ENCODE assay signal across 1 cellular context in the genomic region with DNA sequence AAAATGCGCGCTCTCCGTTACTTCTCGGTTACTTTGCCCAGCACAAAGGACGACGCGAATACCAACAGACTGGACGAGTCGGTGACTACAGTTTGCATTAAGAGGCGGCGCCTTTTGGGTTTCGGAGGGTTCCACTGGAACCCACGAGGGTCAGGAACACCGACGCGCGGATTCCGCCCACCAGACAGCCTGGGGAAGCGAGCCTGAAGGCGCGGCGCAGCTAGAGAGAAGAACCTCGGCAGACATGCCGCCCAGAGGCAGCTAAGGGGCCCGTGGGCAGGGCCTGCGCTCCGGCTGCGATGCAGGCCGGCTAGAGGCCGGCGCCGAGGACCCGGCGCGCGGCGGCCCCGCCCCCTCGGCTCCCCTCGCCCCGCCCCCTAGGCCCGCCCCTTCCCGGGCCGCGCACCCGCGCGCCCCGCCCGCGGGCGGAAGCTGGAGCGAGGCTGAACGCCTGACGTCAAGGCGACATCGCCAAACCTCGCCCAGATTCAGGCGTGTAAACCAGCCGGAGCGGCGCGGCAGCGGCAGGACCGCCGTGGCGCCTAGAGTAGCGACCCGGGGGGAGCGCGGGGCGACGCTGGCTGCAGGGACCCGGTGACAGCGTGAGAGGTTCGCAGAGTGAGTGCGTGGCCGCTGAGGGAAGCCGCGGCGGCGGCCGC.
A peak's percentile ranks its signal among the peaks of the same experiment; 100 is the strongest.
TF ChIP-seq lines count a peak whose summit lies in the region.

TSS of gene RAP1B (plus strand) at position 465 of the 659 bp plus-strand sequence. CDS start 37,826 bp downstream, outside the sequence.

TF ChIP-seq in K562, 482 proteins besides CTCF, POLR2A, EP300 and RAD21 (continued from another document and continues in another):
- no peak for TF ChIP-seq RBM22 (IDR thresholded peaks at IDR 0.05; ENCODE audit: low read depth, low read length, poor library complexity, severe bottlenecking)
- TF ChIP-seq DNMT1 (IDR thresholded peaks at IDR 0.05) = no peak
- no peak for TF ChIP-seq RBM25 (IDR thresholded peaks at IDR 0.05; ENCODE audit: low read depth, low read length, severe bottlenecking)
- no peak for TF ChIP-seq ZNF609 (CRISPR knock-in tag; IDR thresholded peaks at IDR 0.05; ENCODE audit: borderline replicate concordance)
- no peak for TF ChIP-seq TFAM (CRISPR knock-in tag; conservative IDR thresholded peaks at IDR 0.05)
- no peak for TF ChIP-seq ZNF436 (CRISPR knock-in tag; IDR thresholded peaks at IDR 0.05)
- TF ChIP-seq TAF9B (IDR thresholded peaks at IDR 0.05; ENCODE audit: partially characterized antibody) = peak; percentile 33
- TF ChIP-seq XRCC4 (IDR thresholded peaks at IDR 0.05; ENCODE audit: extremely low read depth, insufficient read depth, insufficient read length) = no peak
- no peak for TF ChIP-seq ZNF134 (CRISPR knock-in tag; conservative IDR thresholded peaks at IDR 0.05)
- no peak for TF ChIP-seq TBL1XR1 (IDR thresholded peaks at IDR 0.05; ENCODE audit: low read length in 2 of 2)
- TF ChIP-seq, protein P1, sequence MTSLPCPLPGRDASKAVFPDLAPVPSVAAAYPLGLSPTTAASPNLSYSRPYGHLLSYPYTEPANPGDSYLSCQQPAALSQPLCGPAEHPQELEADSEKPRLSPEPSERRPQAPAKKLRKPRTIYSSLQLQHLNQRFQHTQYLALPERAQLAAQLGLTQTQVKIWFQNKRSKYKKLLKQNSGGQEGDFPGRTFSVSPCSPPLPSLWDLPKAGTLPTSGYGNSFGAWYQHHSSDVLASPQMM (CRISPR knock-in tag; IDR thresholded peaks at IDR 0.05) = no peak
- peak; percentile 72; the same call in 1 of the 2 replicates for TF ChIP-seq SAFB (IDR thresholded peaks at IDR 0.05; ENCODE audit: borderline replicate concordance, low read depth, low read length)
- 0 out of 2 replicates have a peak, but pooled peaks have one; percentile 21 for TF ChIP-seq KAT7 (CRISPR knock-in tag; IDR thresholded peaks at IDR 0.05; ENCODE audit: borderline replicate concordance)
- no peak for TF ChIP-seq USF1 (CRISPR knock-in tag; IDR thresholded peaks at IDR 0.05)
- no peak for TF ChIP-seq BHLHE40 (IDR thresholded peaks at IDR 0.05; ENCODE audit: low read length)
- no peak for TF ChIP-seq SRSF7 (optimal IDR thresholded peaks at IDR 0.05; ENCODE audit: low read depth, low read length)
- no peak for TF ChIP-seq ZZZ3 (IDR thresholded peaks at IDR 0.05)
- TF ChIP-seq, protein P2, sequence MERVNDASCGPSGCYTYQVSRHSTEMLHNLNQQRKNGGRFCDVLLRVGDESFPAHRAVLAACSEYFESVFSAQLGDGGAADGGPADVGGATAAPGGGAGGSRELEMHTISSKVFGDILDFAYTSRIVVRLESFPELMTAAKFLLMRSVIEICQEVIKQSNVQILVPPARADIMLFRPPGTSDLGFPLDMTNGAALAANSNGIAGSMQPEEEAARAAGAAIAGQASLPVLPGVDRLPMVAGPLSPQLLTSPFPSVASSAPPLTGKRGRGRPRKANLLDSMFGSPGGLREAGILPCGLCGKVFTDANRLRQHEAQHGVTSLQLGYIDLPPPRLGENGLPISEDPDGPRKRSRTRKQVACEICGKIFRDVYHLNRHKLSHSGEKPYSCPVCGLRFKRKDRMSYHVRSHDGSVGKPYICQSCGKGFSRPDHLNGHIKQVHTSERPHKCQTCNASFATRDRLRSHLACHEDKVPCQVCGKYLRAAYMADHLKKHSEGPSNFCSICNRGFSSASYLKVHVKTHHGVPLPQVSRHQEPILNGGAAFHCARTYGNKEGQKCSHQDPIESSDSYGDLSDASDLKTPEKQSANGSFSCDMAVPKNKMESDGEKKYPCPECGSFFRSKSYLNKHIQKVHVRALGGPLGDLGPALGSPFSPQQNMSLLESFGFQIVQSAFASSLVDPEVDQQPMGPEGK (CRISPR knock-in tag; IDR thresholded peaks at IDR 0.05; ENCODE audit: borderline replicate concordance) = no peak
- TF ChIP-seq HDAC2 (IDR thresholded peaks at IDR 0.05) = peak; percentile 47; the same call in 1 of the 2 replicates
- TF ChIP-seq XRCC3 (IDR thresholded peaks at IDR 0.05) = no peak
- no peak for TF ChIP-seq ZNF785 (CRISPR knock-in tag; IDR thresholded peaks at IDR 0.05)
- TF ChIP-seq HDGF (IDR thresholded peaks at IDR 0.05) = no peak
- TF ChIP-seq BRD9 (IDR thresholded peaks at IDR 0.05; ENCODE audit: low read depth, partially characterized antibody) = no peak
- no peak for TF ChIP-seq ZNF431 (CRISPR knock-in tag; IDR thresholded peaks at IDR 0.05)
- no peak for TF ChIP-seq KAT8 (IDR thresholded peaks at IDR 0.05; ENCODE audit: low read depth)
- no peak for TF ChIP-seq PHB (CRISPR knock-in tag; IDR thresholded peaks at IDR 0.05)
- TF ChIP-seq OTX1 (CRISPR knock-in tag; IDR thresholded peaks at IDR 0.05) = no peak
- TF ChIP-seq NFE2 (IDR thresholded peaks at IDR 0.05; ENCODE audit: low read depth) = no peak
- no peak for TF ChIP-seq PHF20 (IDR thresholded peaks at IDR 0.05; ENCODE audit: partially characterized antibody)
- no peak for TF ChIP-seq ZNF3 (CRISPR knock-in tag; IDR thresholded peaks at IDR 0.05)
- TF ChIP-seq ZNF407 (IDR thresholded peaks at IDR 0.05; ENCODE audit: low read depth) = no peak
- TF ChIP-seq ETV5 (CRISPR knock-in tag; IDR thresholded peaks at IDR 0.05; ENCODE audit: low read depth) = peak; percentile 36; the same call in 1 of the 2 replicates
- no peak for TF ChIP-seq NR4A1 (CRISPR knock-in tag; IDR thresholded peaks at IDR 0.05)
- TF ChIP-seq NR4A1 (tag; IDR thresholded peaks at IDR 0.05) = no peak
- TF ChIP-seq, protein P3, sequence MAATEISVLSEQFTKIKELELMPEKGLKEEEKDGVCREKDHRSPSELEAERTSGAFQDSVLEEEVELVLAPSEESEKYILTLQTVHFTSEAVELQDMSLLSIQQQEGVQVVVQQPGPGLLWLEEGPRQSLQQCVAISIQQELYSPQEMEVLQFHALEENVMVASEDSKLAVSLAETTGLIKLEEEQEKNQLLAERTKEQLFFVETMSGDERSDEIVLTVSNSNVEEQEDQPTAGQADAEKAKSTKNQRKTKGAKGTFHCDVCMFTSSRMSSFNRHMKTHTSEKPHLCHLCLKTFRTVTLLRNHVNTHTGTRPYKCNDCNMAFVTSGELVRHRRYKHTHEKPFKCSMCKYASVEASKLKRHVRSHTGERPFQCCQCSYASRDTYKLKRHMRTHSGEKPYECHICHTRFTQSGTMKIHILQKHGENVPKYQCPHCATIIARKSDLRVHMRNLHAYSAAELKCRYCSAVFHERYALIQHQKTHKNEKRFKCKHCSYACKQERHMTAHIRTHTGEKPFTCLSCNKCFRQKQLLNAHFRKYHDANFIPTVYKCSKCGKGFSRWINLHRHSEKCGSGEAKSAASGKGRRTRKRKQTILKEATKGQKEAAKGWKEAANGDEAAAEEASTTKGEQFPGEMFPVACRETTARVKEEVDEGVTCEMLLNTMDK (IDR thresholded peaks at IDR 0.05; ENCODE audit: borderline replicate concordance, insufficient read depth, low read depth, low read length, poor library complexity, severe bottlenecking) = peak; percentile 15
- TF ChIP-seq SP2 (IDR thresholded peaks at IDR 0.05; ENCODE audit: extremely low read depth, low read depth, low read length, poor library complexity, severe bottlenecking) = no peak
- peak; percentile 20 for TF ChIP-seq ZNF589 (CRISPR knock-in tag; IDR thresholded peaks at IDR 0.05; ENCODE audit: low read depth)
- no peak for TF ChIP-seq BRF1 (IDR thresholded peaks at IDR 0.05; ENCODE audit: borderline replicate concordance, extremely low read depth, insufficient read length)
- TF ChIP-seq, protein P4, sequence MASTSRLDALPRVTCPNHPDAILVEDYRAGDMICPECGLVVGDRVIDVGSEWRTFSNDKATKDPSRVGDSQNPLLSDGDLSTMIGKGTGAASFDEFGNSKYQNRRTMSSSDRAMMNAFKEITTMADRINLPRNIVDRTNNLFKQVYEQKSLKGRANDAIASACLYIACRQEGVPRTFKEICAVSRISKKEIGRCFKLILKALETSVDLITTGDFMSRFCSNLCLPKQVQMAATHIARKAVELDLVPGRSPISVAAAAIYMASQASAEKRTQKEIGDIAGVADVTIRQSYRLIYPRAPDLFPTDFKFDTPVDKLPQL (IDR thresholded peaks at IDR 0.05; ENCODE audit: extremely low read depth, insufficient read length) = no peak
- no peak for TF ChIP-seq NFE2L1 (tag; IDR thresholded peaks at IDR 0.05; ENCODE audit: borderline replicate concordance, low read depth)
- TF ChIP-seq DPF2 (IDR thresholded peaks at IDR 0.05) = no peak
- peak; percentile 91 for TF ChIP-seq RBFOX2 (IDR thresholded peaks at IDR 0.05; ENCODE audit: low read depth, low read length)
